In the genomic region with DNA sequence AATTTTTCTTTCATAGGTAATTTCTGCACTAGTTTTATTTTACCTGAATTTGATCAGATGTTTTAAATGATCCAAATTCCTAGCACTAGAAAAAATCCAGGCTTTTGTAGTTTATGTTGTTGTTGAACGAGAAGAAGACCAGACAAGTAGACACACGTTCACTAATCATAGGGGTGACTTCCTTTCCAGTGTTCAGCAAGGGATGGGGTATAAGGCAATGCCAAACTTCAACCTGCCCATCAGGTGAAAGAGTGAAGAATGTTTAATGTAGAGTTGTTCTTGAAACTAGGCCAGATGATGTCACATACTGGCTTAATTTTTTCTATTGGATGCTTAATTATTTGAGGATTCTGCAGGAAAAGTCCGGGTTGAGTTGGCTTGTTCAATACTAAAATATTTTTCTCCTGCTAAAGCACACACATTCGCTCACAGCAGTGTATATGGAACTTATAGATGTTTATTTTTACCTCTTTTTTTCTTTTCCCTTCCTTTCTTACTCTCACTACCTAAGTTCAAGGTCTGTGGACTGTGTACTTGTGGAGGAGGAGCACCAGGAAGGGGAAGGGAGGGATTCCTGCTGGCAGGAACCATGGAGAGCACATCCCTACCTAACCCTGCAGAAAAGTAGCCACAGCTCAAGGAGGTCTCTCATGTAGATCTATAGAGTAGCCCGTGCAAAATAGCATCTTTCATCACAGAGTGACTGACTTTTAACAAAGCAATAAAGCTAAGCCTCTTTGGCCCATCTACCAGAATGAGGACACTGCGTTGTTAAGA, we compare ENCODE assay signal across 31 cellular contexts. TPM values are rescaled to one million over a fixed set of nuclear protein-coding genes. Genes with fewer than 3 reads are reported as not detected.
"Had no signal": no experiment of that assay in that cellular context is flagged by ENCODE, and none has a peak within 500 bp of the region (broad histone marks: within the 10 kb centered on the region; RNA-seq: fewer than 3 reads in every experiment).

No MANE protein-coding gene starts in this region.

- DNase-seq: activated CD4-positive, alpha-beta T cell treated with anti-CD3 and anti-CD28 coated beads for 48 hours; activated CD4-positive, alpha-beta T cell treated with anti-CD3 and anti-CD28 coated beads, Interleukin-2, amount 50 U/mL, for 48 hours; activated CD8-positive, alpha-beta memory T cell treated with anti-CD3 and anti-CD28 coated beads for 24 hours; activated effector memory CD4-positive, alpha-beta T cell treated with Interleukin-2 at 50 U/mL for 16 hours; activated naive CD4-positive, alpha-beta T cell treated with Interleukin-2 at 50 U/mL for 16 hours; anterior cingulate cortex; cerebellar nuclear complex; head of caudate nucleus; hippocampal formation; kidney; left colon; naive thymus-derived CD4-positive, alpha-beta T cell; pancreas; retina; sigmoid colon; small intestine; stimulated activated CD4-positive, alpha-beta T cell treated with anti-CD3 and anti-CD28 coated beads, Interleukin-4, amount 100 ng/mL, for 24 hours; T-helper 9 cell; uterus; WERI-Rb-1 had no signal

- H3K9me3 Mint-ChIP-seq: mesothelial cell of epicardium; naive thymus-derived CD4-positive, alpha-beta T cell; stimulated activated effector memory CD8-positive, alpha-beta T cell treated with anti-CD3 and anti-CD28 coated beads, Interleukin-12 subunit alpha, Interleukin-12 subunit beta, amount 100 ng/mL, for 72 hours; stimulated activated naive CD8-positive, alpha-beta T cell treated with anti-CD3 and anti-CD28 coated beads, Interleukin-15, Interleukin-2, amounts not matched to agents 100 ng/mL and 50 ng/mL, for 24 hours; T-helper 1 cell treated with Interleukin-12 subunit alpha and Interleukin-12 subunit beta and Interleukin-4 antibody, amounts not matched to agents 30 μg/mL and 1 μg/mL, for 36 hours; type B pancreatic cell had no signal

- H3K27me3 ChIP-seq: cardiac muscle cell, pancreas, sigmoid colon, uterus had no signal

- H3K27ac ChIP-seq: cardiac muscle cell, coronary artery, pancreas, prostate gland, sigmoid colon, uterus, WERI-Rb-1 had no signal

- H3K4me1 ChIP-seq: pancreas, prostate gland, sigmoid colon, uterus had no signal

- H3K9me3 ChIP-seq: pancreas, prostate gland, sigmoid colon, uterus had no signal

- H3K36me3 Mint-ChIP-seq: activated naive CD8-positive, alpha-beta T cell; mesothelial cell of epicardium; naive thymus-derived CD4-positive, alpha-beta T cell; stimulated activated effector memory CD8-positive, alpha-beta T cell treated with anti-CD3 and anti-CD28 coated beads, Interleukin-12 subunit alpha, Interleukin-12 subunit beta, amount 100 ng/mL, for 72 hours; type B pancreatic cell had no signal

- H3K4me1 Mint-ChIP-seq: mesothelial cell of epicardium; naive thymus-derived CD4-positive, alpha-beta T cell; stimulated activated effector memory CD8-positive, alpha-beta T cell treated with anti-CD3 and anti-CD28 coated beads, Interleukin-12 subunit alpha, Interleukin-12 subunit beta, amount 100 ng/mL, for 72 hours had no signal

- H3K4me3 ChIP-seq: cardiac muscle cell, coronary artery, pancreas, prostate gland, sigmoid colon, uterus had no signal

- ATAC-seq: activated CD4-positive, CD25-positive, alpha-beta regulatory T cell treated with anti-CD3 and anti-CD28 coated beads, Interleukin-2, amount 50 U/mL, for 24 hours; left colon; naive thymus-derived CD4-positive, alpha-beta T cell; pancreas; stimulated activated effector memory CD8-positive, alpha-beta T cell treated with anti-CD3 and anti-CD28 coated beads, Interleukin-12 subunit alpha, Interleukin-12 subunit beta, amount 100 ng/mL, for 72 hours had no signal

- H3K27me3 Mint-ChIP-seq: type B pancreatic cell had no signal

- H3K36me3 ChIP-seq: cardiac muscle cell, pancreas, prostate gland, sigmoid colon, uterus, WERI-Rb-1 had no signal

- H3K4me3 Mint-ChIP-seq: activated naive CD8-positive, alpha-beta T cell; mesothelial cell of epicardium; naive thymus-derived CD4-positive, alpha-beta T cell; stimulated activated effector memory CD8-positive, alpha-beta T cell treated with anti-CD3 and anti-CD28 coated beads, Interleukin-12 subunit alpha, Interleukin-12 subunit beta, amount 100 ng/mL, for 72 hours; stimulated activated naive CD8-positive, alpha-beta T cell treated with anti-CD3 and anti-CD28 coated beads, Interleukin-15, Interleukin-2, amounts not matched to agents 100 ng/mL and 50 ng/mL, for 24 hours; T-helper 1 cell treated with Interleukin-12 subunit alpha and Interleukin-12 subunit beta and Interleukin-4 antibody, amounts not matched to agents 30 μg/mL and 1 μg/mL, for 36 hours; type B pancreatic cell had no signal

- H3K27ac Mint-ChIP-seq: activated naive CD8-positive, alpha-beta T cell; mesothelial cell of epicardium; naive thymus-derived CD4-positive, alpha-beta T cell; stimulated activated effector memory CD8-positive, alpha-beta T cell treated with anti-CD3 and anti-CD28 coated beads, Interleukin-12 subunit alpha, Interleukin-12 subunit beta, amount 100 ng/mL, for 72 hours; stimulated activated naive CD8-positive, alpha-beta T cell treated with anti-CD3 and anti-CD28 coated beads, Interleukin-15, Interleukin-2, amounts not matched to agents 100 ng/mL and 50 ng/mL, for 24 hours; T-helper 1 cell treated with Interleukin-12 subunit alpha and Interleukin-12 subunit beta and Interleukin-4 antibody, amounts not matched to agents 30 μg/mL and 1 μg/mL, for 36 hours; type B pancreatic cell had no signal

RNA-seq across cellular contexts. Expression of a gene that starts 23.1 kb away (rescaled TPM):
- polyA plus RNA-seq: neural cell had no signal
